1 cellular context compared by ENCODE assay signal in the genomic region with DNA sequence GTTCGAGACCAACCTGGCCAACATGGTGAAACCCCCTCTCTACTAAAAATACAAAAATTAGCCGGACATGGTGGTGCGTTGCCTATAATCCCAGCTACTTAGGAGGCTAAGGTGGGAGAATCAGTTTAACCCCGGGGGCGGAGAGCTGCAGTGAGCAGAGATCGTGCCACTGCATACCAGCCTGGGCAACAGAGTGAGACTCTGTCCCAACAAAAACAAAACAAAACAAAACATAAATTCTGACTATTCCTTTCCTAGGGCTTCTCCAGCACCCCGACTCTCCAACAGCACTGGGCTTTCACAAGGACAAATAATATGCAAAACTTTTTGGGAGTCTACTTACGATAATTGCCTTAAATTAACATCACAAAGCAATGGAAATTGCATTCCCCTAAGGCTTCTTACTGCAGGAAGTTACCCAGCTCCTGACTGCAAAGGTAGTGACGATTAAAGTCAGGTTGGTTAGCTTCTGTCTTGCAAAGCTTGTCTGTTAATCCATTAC.
A peak's percentile ranks its signal among the peaks of the same experiment; 100 is the strongest.
TF ChIP-seq lines count a peak whose summit lies in the region.

No MANE protein-coding gene starts in this region.

TF ChIP-seq in GM23338, 12 proteins besides CTCF, POLR2A, EP300 and RAD21:
- TF ChIP-seq ZNF331 (CRISPR knock-in tag; IDR thresholded peaks at IDR 0.05; ENCODE audit: low read depth) (no peak), ZNF114 (CRISPR knock-in tag; IDR thresholded peaks at IDR 0.05) (no peak), CREB1 (CRISPR knock-in tag; IDR thresholded peaks at IDR 0.05; ENCODE audit: low read depth) (peak; percentile 57; the same call in 1 of the 2 replicates), STAT1 (IDR thresholded peaks at IDR 0.05; ENCODE audit: unreplicated experiment) (no peak), NANOG (IDR thresholded peaks at IDR 0.05; ENCODE audit: borderline replicate concordance) (peak; percentile 93), EZH2 (IDR thresholded peaks at IDR 0.05; ENCODE audit: low read depth, unreplicated experiment) (no peak), EZH2phosphoT487 (IDR thresholded peaks at IDR 0.05; ENCODE audit: unreplicated experiment) (no peak), JUNB (IDR thresholded peaks at IDR 0.05; ENCODE audit: unreplicated experiment) (no peak), POLR2AphosphoS5 (IDR thresholded peaks at IDR 0.05; ENCODE audit: low read depth) (peak; percentile 59; the same call in 1 of the 2 replicates)
- TF ChIP-seq, protein P1, sequence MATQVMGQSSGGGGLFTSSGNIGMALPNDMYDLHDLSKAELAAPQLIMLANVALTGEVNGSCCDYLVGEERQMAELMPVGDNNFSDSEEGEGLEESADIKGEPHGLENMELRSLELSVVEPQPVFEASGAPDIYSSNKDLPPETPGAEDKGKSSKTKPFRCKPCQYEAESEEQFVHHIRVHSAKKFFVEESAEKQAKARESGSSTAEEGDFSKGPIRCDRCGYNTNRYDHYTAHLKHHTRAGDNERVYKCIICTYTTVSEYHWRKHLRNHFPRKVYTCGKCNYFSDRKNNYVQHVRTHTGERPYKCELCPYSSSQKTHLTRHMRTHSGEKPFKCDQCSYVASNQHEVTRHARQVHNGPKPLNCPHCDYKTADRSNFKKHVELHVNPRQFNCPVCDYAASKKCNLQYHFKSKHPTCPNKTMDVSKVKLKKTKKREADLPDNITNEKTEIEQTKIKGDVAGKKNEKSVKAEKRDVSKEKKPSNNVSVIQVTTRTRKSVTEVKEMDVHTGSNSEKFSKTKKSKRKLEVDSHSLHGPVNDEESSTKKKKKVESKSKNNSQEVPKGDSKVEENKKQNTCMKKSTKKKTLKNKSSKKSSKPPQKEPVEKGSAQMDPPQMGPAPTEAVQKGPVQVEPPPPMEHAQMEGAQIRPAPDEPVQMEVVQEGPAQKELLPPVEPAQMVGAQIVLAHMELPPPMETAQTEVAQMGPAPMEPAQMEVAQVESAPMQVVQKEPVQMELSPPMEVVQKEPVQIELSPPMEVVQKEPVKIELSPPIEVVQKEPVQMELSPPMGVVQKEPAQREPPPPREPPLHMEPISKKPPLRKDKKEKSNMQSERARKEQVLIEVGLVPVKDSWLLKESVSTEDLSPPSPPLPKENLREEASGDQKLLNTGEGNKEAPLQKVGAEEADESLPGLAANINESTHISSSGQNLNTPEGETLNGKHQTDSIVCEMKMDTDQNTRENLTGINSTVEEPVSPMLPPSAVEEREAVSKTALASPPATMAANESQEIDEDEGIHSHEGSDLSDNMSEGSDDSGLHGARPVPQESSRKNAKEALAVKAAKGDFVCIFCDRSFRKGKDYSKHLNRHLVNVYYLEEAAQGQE (IDR thresholded peaks at IDR 0.05; ENCODE audit: unreplicated experiment), result no peak
- TF ChIP-seq, protein P2, sequence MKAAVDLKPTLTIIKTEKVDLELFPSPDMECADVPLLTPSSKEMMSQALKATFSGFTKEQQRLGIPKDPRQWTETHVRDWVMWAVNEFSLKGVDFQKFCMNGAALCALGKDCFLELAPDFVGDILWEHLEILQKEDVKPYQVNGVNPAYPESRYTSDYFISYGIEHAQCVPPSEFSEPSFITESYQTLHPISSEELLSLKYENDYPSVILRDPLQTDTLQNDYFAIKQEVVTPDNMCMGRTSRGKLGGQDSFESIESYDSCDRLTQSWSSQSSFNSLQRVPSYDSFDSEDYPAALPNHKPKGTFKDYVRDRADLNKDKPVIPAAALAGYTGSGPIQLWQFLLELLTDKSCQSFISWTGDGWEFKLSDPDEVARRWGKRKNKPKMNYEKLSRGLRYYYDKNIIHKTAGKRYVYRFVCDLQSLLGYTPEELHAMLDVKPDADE (IDR thresholded peaks at IDR 0.05), result peak; percentile 59; the same call in 1 of the 2 replicates
- TF ChIP-seq, protein P3, sequence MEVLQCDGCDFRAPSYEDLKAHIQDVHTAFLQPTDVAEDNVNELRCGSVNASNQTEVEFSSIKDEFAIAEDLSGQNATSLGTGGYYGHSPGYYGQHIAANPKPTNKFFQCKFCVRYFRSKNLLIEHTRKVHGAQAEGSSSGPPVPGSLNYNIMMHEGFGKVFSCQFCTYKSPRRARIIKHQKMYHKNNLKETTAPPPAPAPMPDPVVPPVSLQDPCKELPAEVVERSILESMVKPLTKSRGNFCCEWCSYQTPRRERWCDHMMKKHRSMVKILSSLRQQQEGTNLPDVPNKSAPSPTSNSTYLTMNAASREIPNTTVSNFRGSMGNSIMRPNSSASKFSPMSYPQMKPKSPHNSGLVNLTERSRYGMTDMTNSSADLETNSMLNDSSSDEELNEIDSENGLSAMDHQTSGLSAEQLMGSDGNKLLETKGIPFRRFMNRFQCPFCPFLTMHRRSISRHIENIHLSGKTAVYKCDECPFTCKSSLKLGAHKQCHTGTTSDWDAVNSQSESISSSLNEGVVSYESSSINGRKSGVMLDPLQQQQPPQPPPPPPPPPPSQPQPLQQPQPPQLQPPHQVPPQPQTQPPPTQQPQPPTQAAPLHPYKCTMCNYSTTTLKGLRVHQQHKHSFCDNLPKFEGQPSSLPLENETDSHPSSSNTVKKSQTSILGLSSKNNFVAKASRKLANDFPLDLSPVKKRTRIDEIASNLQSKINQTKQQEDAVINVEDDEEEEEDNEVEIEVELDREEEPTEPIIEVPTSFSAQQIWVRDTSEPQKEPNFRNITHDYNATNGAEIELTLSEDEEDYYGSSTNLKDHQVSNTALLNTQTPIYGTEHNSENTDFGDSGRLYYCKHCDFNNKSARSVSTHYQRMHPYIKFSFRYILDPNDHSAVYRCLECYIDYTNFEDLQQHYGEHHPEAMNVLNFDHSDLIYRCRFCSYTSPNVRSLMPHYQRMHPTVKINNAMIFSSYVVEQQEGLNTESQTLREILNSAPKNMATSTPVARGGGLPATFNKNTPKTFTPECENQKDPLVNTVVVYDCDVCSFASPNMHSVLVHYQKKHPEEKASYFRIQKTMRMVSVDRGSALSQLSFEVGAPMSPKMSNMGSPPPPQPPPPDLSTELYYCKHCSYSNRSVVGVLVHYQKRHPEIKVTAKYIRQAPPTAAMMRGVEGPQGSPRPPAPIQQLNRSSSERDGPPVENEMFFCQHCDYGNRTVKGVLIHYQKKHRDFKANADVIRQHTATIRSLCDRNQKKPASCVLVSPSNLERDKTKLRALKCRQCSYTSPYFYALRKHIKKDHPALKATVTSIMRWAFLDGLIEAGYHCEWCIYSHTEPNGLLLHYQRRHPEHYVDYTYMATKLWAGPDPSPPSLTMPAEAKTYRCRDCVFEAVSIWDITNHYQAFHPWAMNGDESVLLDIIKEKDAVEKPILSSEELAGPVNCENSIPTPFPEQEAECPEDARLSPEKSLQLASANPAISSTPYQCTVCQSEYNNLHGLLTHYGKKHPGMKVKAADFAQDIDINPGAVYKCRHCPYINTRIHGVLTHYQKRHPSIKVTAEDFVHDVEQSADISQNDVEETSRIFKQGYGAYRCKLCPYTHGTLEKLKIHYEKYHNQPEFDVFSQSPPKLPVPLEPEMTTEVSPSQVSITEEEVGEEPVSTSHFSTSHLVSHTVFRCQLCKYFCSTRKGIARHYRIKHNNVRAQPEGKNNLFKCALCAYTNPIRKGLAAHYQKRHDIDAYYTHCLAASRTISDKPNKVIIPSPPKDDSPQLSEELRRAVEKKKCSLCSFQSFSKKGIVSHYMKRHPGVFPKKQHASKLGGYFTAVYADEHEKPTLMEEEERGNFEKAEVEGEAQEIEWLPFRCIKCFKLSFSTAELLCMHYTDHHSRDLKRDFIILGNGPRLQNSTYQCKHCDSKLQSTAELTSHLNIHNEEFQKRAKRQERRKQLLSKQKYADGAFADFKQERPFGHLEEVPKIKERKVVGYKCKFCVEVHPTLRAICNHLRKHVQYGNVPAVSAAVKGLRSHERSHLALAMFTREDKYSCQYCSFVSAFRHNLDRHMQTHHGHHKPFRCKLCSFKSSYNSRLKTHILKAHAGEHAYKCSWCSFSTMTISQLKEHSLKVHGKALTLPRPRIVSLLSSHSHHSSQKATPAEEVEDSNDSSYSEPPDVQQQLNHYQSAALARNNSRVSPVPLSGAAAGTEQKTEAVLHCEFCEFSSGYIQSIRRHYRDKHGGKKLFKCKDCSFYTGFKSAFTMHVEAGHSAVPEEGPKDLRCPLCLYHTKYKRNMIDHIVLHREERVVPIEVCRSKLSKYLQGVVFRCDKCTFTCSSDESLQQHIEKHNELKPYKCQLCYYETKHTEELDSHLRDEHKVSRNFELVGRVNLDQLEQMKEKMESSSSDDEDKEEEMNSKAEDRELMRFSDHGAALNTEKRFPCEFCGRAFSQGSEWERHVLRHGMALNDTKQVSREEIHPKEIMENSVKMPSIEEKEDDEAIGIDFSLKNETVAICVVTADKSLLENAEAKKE (CRISPR knock-in tag; IDR thresholded peaks at IDR 0.05), result no peak
TF ChIP-seq in GM23338: peak in this region for 4.
